20 cellular contexts compared by ENCODE assay signal in the genomic region with DNA sequence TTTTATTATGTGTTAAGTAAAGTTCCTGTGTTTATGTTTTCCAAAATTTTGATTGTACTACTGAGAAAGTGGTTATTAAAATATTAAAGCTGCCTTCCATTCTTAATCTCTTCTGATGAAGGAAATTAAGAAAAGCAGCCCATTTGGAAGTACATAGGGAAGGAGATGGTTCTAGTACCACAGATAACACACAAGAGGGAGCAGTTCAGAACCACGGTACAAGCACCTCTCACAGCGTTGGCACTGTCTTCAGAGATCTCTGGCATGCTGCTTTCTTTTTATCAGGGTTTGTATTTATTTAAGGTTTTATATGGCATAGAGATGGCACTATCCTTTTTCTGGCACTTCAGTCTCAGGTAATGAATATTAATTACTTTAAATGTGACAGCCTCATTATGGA.
DNase-seq lines count a peak whose midpoint lies in the region; ATAC-seq, FAIRE-seq and TF ChIP-seq lines count a peak whose summit lies in the region.
"Had no signal": no experiment of that assay in that cellular context is flagged by ENCODE, and none has a peak within 500 bp of the region (broad histone marks: within the 10 kb centered on the region; RNA-seq: fewer than 3 reads in every experiment).

No MANE protein-coding gene starts in this region.

- CTCF ChIA-PET in HepG2 (lab: Yijun Ruan, JAX; ENCODE audit: low intra/inter-chr PET ratio, low total read pairs) (no interaction called here), PC-3 (lab: Charles Lee) (no interaction called here), HEK293T (lab: Yijun Ruan, JAX) (interaction anchor here (0.6 kb wide), 1 partner anchor 25 kb away, joined by 3 read pairs; no protein-coding TSS in a partner anchor)

- peak in 1 of 4 donors; percentile 6 for TF ChIP-seq CTCF in right lobe of liver (IDR thresholded peaks at IDR 0.05)
- TF ChIP-seq CTCF in HepG2 (CRISPR knock-in tag; IDR thresholded peaks at IDR 0.05) = no peak
- no peak; the same call in 1 of the 2 replicates for TF ChIP-seq CTCF in PC-3 (conservative IDR thresholded peaks at IDR 0.05; ENCODE audit: low read depth, low read length)
- TF ChIP-seq CTCF in epithelial cell of esophagus (IDR thresholded peaks at IDR 0.05; ENCODE audit: insufficient read depth, low read depth, low read length, missing control alignments) = peak; percentile 16

- H3K4me3 ChIP-seq in right lobe of liver (no peak overlapping the region), HepG2 (replicated peaks in 1 of 3; ENCODE audit: insufficient read depth in 1 of 3, low read depth in 2 of 3, low read length in 3 of 3) (no peak overlapping the region), PC-3 (ENCODE audit: low read length) (no peak overlapping the region), epithelial cell of esophagus (ENCODE audit: low read length) (no peak overlapping the region)
- H3K4me3 ChIP-seq: breast epithelium, gastroesophageal sphincter, transverse colon had no signal

- BruUV-seq in HepG2 (replicated peaks; lab: Mats Ljungman, UMichigan) (no TSS peak), PC-3 (replicated peaks; lab: Mats Ljungman, UMichigan) (no TSS peak)

- intact Hi-C loops in right lobe of liver (cut with DNase I) (no loop called here), HepG2 (cut with micrococcal nuclease; ENCODE audit: unreplicated experiment) (no loop called here), PC-3 (cut with micrococcal nuclease) (no loop called here)

- in situ Hi-C loops in HepG2 (cut with HindIII; ENCODE audit: extremely low pct_ligation_motif_present, low pct_unique_long_range_greater_than_20kb) = no loop called here

- no peaks in the 10 kb centered on the region for H3K9me3 ChIP-seq in right lobe of liver
- no peaks in the 10 kb centered on the region for H3K9me3 ChIP-seq in HepG2 (ENCODE audit: low read length)
- no peaks in the 10 kb centered on the region for H3K9me3 ChIP-seq in PC-3 (ENCODE audit: low read length)
- H3K9me3 ChIP-seq: breast epithelium, gastroesophageal sphincter, transverse colon had no signal

- H2AFZ ChIP-seq in HepG2 (ENCODE audit: low read length) (no peak overlapping the region), PC-3 (ENCODE audit: low read length) (no peak overlapping the region)

- no peaks in the 10 kb centered on the region for H3F3A ChIP-seq in PC-3 (ENCODE audit: low read length, unreplicated experiment)

- TF ChIP-seq EP300 in HepG2 (IDR thresholded peaks at IDR 0.05; ENCODE audit: low read depth in 2 of 2, low read length in 2 of 2) (no peak), HepG2 (CRISPR knock-in tag; IDR thresholded peaks at IDR 0.05; ENCODE audit: borderline replicate concordance) (no peak)

- H3K27ac ChIP-seq in right lobe of liver = no peak overlapping the region
- H3K27ac ChIP-seq in HepG2 (ENCODE audit: extremely low read length, insufficient read depth, low read length) = no peak overlapping the region
- no peak overlapping the region for H3K27ac ChIP-seq in PC-3 (ENCODE audit: low read length)
- H3K27ac ChIP-seq: breast epithelium, gastroesophageal sphincter, transverse colon had no signal

- H4K20me1 ChIP-seq in HepG2 (ENCODE audit: insufficient read depth, low read length) (no peaks in the 10 kb centered on the region), PC-3 (ENCODE audit: low read length) (no peaks in the 10 kb centered on the region)

- WGBS in right lobe of liver (ENCODE audit: insufficient coverage, low coverage, low lambda C conversion rate, missing lambda C conversion rate) = 55% methylated on average over 2 of the region's 2 CpGs
- 98% methylated on average over 2 of the region's 2 CpGs for WGBS in HepG2 (ENCODE audit: low lambda C conversion rate)

- DNase-seq in right lobe of liver (no peak), HepG2 (ENCODE audit: low spot score) (no peak), PC-3 (no peak), epithelial cell of esophagus (ENCODE audit: low read depth) (no peak), HEK293T (ENCODE audit: extremely low spot score) (no peak), NCI-H1048 (lab: John Stamatoyannopoulos, UW) (no peak)
- DNase-seq: activated CD4-positive, CD25-positive, alpha-beta regulatory T cell treated with anti-CD3 and anti-CD28 coated beads, Interleukin-2, amount 50 U/mL, for 72 hours; activated CD8-positive, alpha-beta memory T cell treated with anti-CD3 and anti-CD28 coated beads, Interleukin-2, amount 50 U/mL, for 48 hours; DMS153; effector memory CD8-positive, alpha-beta T cell; NCI-H1436; NCI-H446 treated with DMSO at 0.1 percent for 48 hours; T-helper 1 cell; transverse colon had no signal

- POLR2A ChIA-PET in HepG2 (lab: Yijun Ruan, JAX) (no interaction called here), PC-3 (lab: Charles Lee; ENCODE audit: unreplicated experiment) (no interaction called here), HEK293T (lab: Yijun Ruan, JAX) (no interaction called here)

- H3K79me2 ChIP-seq in HepG2 (ENCODE audit: insufficient read depth, low read length) = no peaks in the 10 kb centered on the region
- H3K79me2 ChIP-seq in PC-3 (ENCODE audit: low read length) = no peaks in the 10 kb centered on the region

- no peaks in the 10 kb centered on the region for H3K4me1 ChIP-seq in right lobe of liver
- H3K4me1 ChIP-seq in HepG2 (ENCODE audit: insufficient read depth, low read length) = no peaks in the 10 kb centered on the region
- H3K4me1 ChIP-seq in PC-3 (ENCODE audit: insufficient read depth, low read length) = no peaks in the 10 kb centered on the region
- H3K4me1 ChIP-seq: breast epithelium, transverse colon had no signal

- ATAC-seq in right lobe of liver (peak in 3 of 4 donors; percentile 55 to 73 (median 57)), HepG2 (no peak), PC-3 (peak; percentile 71), GM19395 (IDR thresholded peaks at IDR 0.05; ENCODE audit: unreplicated experiment) (no peak), HG02759 (IDR thresholded peaks at IDR 0.05; ENCODE audit: unreplicated experiment) (no peak)
- ATAC-seq: effector memory CD8-positive, alpha-beta T cell; gastroesophageal sphincter; HCT116; stimulated activated effector memory CD8-positive, alpha-beta T cell treated with anti-CD3 and anti-CD28 coated beads, Interleukin-12 subunit alpha, Interleukin-12 subunit beta, amount 100 ng/mL, for 72 hours had no signal

- H3K9me2 ChIP-seq in PC-3 (replicated peaks; ENCODE audit: low read length) = no peaks in the 10 kb centered on the region

- H3K27me3 ChIP-seq in right lobe of liver = no peaks in the 10 kb centered on the region
- H3K27me3 ChIP-seq in HepG2 (ENCODE audit: control insufficient read depth in 1 of 2, insufficient read depth in 2 of 2, low read length in 2 of 2) = no peaks in the 10 kb centered on the region
- no peaks in the 10 kb centered on the region for H3K27me3 ChIP-seq in PC-3 (ENCODE audit: low read length)
- H3K27me3 ChIP-seq: breast epithelium, gastroesophageal sphincter, transverse colon had no signal

- no peak for TF ChIP-seq RAD21 in HepG2 (CRISPR knock-in tag; IDR thresholded peaks at IDR 0.05)

- no peak for TF ChIP-seq POLR2A in right lobe of liver (IDR thresholded peaks at IDR 0.05)
- no peak for TF ChIP-seq POLR2A in HepG2 (IDR thresholded peaks at IDR 0.05; ENCODE audit: insufficient read depth in 1 of 2, low read depth in 2 of 2, low read length in 2 of 2)

- H3K4me2 ChIP-seq in HepG2 (ENCODE audit: low read depth, low read length) (no peak overlapping the region), PC-3 (ENCODE audit: low read length) (no peak overlapping the region)

- no peak for FAIRE-seq in HepG2 (lab: Jason Lieb, UNC)

- no peak overlapping the region for H3K9ac ChIP-seq in HepG2 (ENCODE audit: insufficient read depth, low read depth, low read length)
- no peak overlapping the region for H3K9ac ChIP-seq in PC-3 (ENCODE audit: low read length)

- H3K36me3 ChIP-seq in right lobe of liver = no peaks in the 10 kb centered on the region
- no peaks in the 10 kb centered on the region for H3K36me3 ChIP-seq in HepG2 (replicated peaks in 1 of 2; ENCODE audit: control insufficient read depth in 1 of 2, insufficient read depth in 2 of 2, low read length in 2 of 2)
- no peaks in the 10 kb centered on the region for H3K36me3 ChIP-seq in PC-3 (ENCODE audit: low read depth, low read length)
- H3K36me3 ChIP-seq: breast epithelium had no signal

TF ChIP-seq in HepG2, 621 proteins besides CTCF, POLR2A, EP300 and RAD21 (continues in another document):
- TF ChIP-seq ZNF572 (CRISPR knock-in tag; IDR thresholded peaks at IDR 0.05) = no peak
- TF ChIP-seq, protein P1, sequence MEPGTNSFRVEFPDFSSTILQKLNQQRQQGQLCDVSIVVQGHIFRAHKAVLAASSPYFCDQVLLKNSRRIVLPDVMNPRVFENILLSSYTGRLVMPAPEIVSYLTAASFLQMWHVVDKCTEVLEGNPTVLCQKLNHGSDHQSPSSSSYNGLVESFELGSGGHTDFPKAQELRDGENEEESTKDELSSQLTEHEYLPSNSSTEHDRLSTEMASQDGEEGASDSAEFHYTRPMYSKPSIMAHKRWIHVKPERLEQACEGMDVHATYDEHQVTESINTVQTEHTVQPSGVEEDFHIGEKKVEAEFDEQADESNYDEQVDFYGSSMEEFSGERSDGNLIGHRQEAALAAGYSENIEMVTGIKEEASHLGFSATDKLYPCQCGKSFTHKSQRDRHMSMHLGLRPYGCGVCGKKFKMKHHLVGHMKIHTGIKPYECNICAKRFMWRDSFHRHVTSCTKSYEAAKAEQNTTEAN (CRISPR knock-in tag; conservative IDR thresholded peaks at IDR 0.05) = no peak
- no peak for TF ChIP-seq ZNF224 (CRISPR knock-in tag; IDR thresholded peaks at IDR 0.05)
- no peak for TF ChIP-seq DNMT1 (CRISPR knock-in tag; IDR thresholded peaks at IDR 0.05)
- no peak for TF ChIP-seq FLYWCH1 (CRISPR knock-in tag; IDR thresholded peaks at IDR 0.05)
- TF ChIP-seq TBX3 (IDR thresholded peaks at IDR 0.05; ENCODE audit: borderline replicate concordance) = no peak
- no peak for TF ChIP-seq SAP130 (CRISPR knock-in tag; IDR thresholded peaks at IDR 0.05; ENCODE audit: low read depth)

TF ChIP-seq in HEK293T, 16 proteins besides CTCF, POLR2A, EP300 and RAD21 (continues in another document):
- TF ChIP-seq BHLHE40 (IDR thresholded peaks at IDR 0.05; ENCODE audit: borderline replicate concordance) = no peak
- TF ChIP-seq SUZ12 (IDR thresholded peaks at IDR 0.05) = no peak
- TF ChIP-seq HDGF (IDR thresholded peaks at IDR 0.05; ENCODE audit: borderline replicate concordance) = no peak
- no peak for TF ChIP-seq FOXM1 (IDR thresholded peaks at IDR 0.05; ENCODE audit: borderline replicate concordance)
- no peak for TF ChIP-seq L3MBTL2 (conservative IDR thresholded peaks at IDR 0.05)
- TF ChIP-seq FOXA1 (IDR thresholded peaks at IDR 0.05) = no peak
- no peak for TF ChIP-seq NFRKB (IDR thresholded peaks at IDR 0.05)
- no peak for TF ChIP-seq FOXK2 (IDR thresholded peaks at IDR 0.05)
- TF ChIP-seq CTBP1 (IDR thresholded peaks at IDR 0.05; ENCODE audit: borderline replicate concordance) = no peak

Comparison
In these comparisons a context has a peak if more than half of its experiments do, and no peak if none do; other contexts are left out.
1. ATAC-seq: peak in right lobe of liver (3 of 4) and PC-3 (single experiment); none in HepG2 (single experiment), GM19395 (single experiment) and HG02759 (single experiment).